9 cellular contexts compared by ENCODE assay signal in genomic region chr9:116448463-116448862, GRCh38.
"Had no signal": no experiment of that assay in that cellular context is flagged by ENCODE, and none has a peak within 500 bp of the region (broad histone marks: within the 10 kb centered on the region; RNA-seq: fewer than 3 reads in every experiment).

No MANE protein-coding gene starts in this region.

- H3K9me3 ChIP-seq: HAP-1 had no signal

- H3K9ac ChIP-seq: GM23248, KMS-11 had no signal

- H3K36me3 ChIP-seq: HAP-1 had no signal

- DNase-seq: GM23248, GOT3, H7, HFFc6, IMR-90 had no signal

- H3K27ac Mint-ChIP-seq: HFFc6 had no signal

- H3K4me2 ChIP-seq: KMS-11 had no signal

- H3K4me3 ChIP-seq: GM23248, HAP-1 had no signal

- H3K4me1 ChIP-seq: HAP-1 had no signal

- ATAC-seq: HCT116 had no signal

- H3K9me3 Mint-ChIP-seq: HFFc6 had no signal

- H3K4me3 Mint-ChIP-seq: HFFc6 had no signal

- H3K27ac ChIP-seq: GM23248, HL-60, KMS-11 had no signal
